ENCODE assay signal across 9 cellular contexts in genomic region chr2:157777425-157777824, GRCh38.
A peak's percentile ranks its signal among the peaks of the same experiment; 100 is the strongest.
DNase-seq lines count a peak whose midpoint lies in the region; ATAC-seq and TF ChIP-seq lines count a peak whose summit lies in the region.
"Had no signal": no experiment of that assay in that cellular context is flagged by ENCODE, and none has a peak within 500 bp of the region (broad histone marks: within the 10 kb centered on the region; RNA-seq: fewer than 3 reads in every experiment).

No MANE protein-coding gene starts in this region.

- H4K20me1 ChIP-seq in OCI-LY3 (ENCODE audit: insufficient read depth, low read length): no peaks in the 10 kb centered on the region

- H3K4me2 ChIP-seq in OCI-LY3 (ENCODE audit: low read length): no peak overlapping the region

- peaks cover 12% of the 10 kb centered on the region for H3K4me1 Mint-ChIP-seq in activated naive CD4-positive, alpha-beta T cell treated with anti-CD3 and anti-CD28 coated beads for 36 hours (ENCODE audit: low read depth)

- H3K9me3 ChIP-seq in OCI-LY3 (ENCODE audit: insufficient read depth, low read length): no peaks in the 10 kb centered on the region
- H3K9me3 ChIP-seq: neutrophil had no signal

- H3K36me3 ChIP-seq in OCI-LY3 (replicated peaks; ENCODE audit: low read depth, low read length): no peaks in the 10 kb centered on the region
- H3K36me3 ChIP-seq: neutrophil had no signal

- no peak overlapping the region for H3K9ac ChIP-seq in OCI-LY3 (ENCODE audit: low read length)

- intact Hi-C loops in activated naive CD4-positive, alpha-beta T cell treated with anti-CD3 and anti-CD28 coated beads for 36 hours (cut with micrococcal nuclease): loop anchor here (1.0 to 2.0 kb wide), 3 partner anchors 233 to 475 kb away; no protein-coding TSS in a partner anchor
- intact Hi-C loops in head of caudate nucleus (cut with DNase I): loop anchor here (5.0 kb wide), 1 partner anchor 235 kb away; no protein-coding TSS in a partner anchor

- H3K36me3 Mint-ChIP-seq in activated naive CD4-positive, alpha-beta T cell treated with anti-CD3 and anti-CD28 coated beads for 36 hours (ENCODE audit: low read depth): peaks cover 24% of the 10 kb centered on the region

- peak; percentile 57 for DNase-seq in AG10803 (ENCODE audit: low read depth)
- DNase-seq in GM13976 (ENCODE audit: low spot score): peak; percentile 29
- peak; percentile 80 for DNase-seq in activated naive CD4-positive, alpha-beta T cell treated with anti-CD3 and anti-CD28 coated beads for 36 hours
- peak in 37 of 42 donors; percentile 9 to 83 (median 56) for DNase-seq in head of caudate nucleus
- peak; percentile 13 to 37 for DNase-seq in stimulated activated CD4-positive, alpha-beta T cell treated with anti-CD3 and anti-CD28 coated beads, Interleukin-1b, Interleukin-23, amount 100 ng/mL, for 4 hours (ENCODE audit: low read depth in 2 of 2)
- no peak for DNase-seq in NCI-H187 treated with DMSO at 0.1 percent for 48 hours (lab: John Stamatoyannopoulos, UW)

- H3K27me3 Mint-ChIP-seq in activated naive CD4-positive, alpha-beta T cell treated with anti-CD3 and anti-CD28 coated beads for 36 hours (ENCODE audit: low read depth): no peaks in the 10 kb centered on the region

- H3K4me3 Mint-ChIP-seq in activated naive CD4-positive, alpha-beta T cell treated with anti-CD3 and anti-CD28 coated beads for 36 hours: no peak overlapping the region

- H2AFZ ChIP-seq in OCI-LY3 (ENCODE audit: low read depth, low read length): no peak overlapping the region

- TF ChIP-seq CTCF in AG10803 (conservative IDR thresholded peaks at IDR 0.05; ENCODE audit: low read length) (peak; percentile 84), GM13976 (IDR thresholded peaks at IDR 0.05; ENCODE audit: borderline replicate concordance, control extremely low read depth, extremely low read depth, insufficient read depth, missing control alignments) (no peak), OCI-LY3 (IDR thresholded peaks at IDR 0.05; ENCODE audit: low read depth, low read length) (peak; percentile 77)

- ATAC-seq in HG02571 (IDR thresholded peaks at IDR 0.05; ENCODE audit: unreplicated experiment): no peak

- H3K9me3 Mint-ChIP-seq in activated naive CD4-positive, alpha-beta T cell treated with anti-CD3 and anti-CD28 coated beads for 36 hours: no peaks in the 10 kb centered on the region

- H3K4me3 ChIP-seq in AG10803 (ENCODE audit: low read length): no peak overlapping the region
- no peak overlapping the region for H3K4me3 ChIP-seq in OCI-LY3 (ENCODE audit: low read length)

- no peak overlapping the region for H3K27ac ChIP-seq in OCI-LY3 (ENCODE audit: low read length)
- H3K27ac ChIP-seq: neutrophil had no signal

- no peak overlapping the region for H3K27ac Mint-ChIP-seq in activated naive CD4-positive, alpha-beta T cell treated with anti-CD3 and anti-CD28 coated beads for 36 hours

- in situ Hi-C loops in GM13976 (cut with MboI; ENCODE audit: low sequenced_read_pairs, unreplicated experiment): loop anchor here (25.0 kb wide), 1 partner anchor 235 kb away; no protein-coding TSS in a partner anchor

- no peaks in the 10 kb centered on the region for H3K79me2 ChIP-seq in OCI-LY3 (ENCODE audit: low read length)

- H3K4me1 ChIP-seq in OCI-LY3 (ENCODE audit: low read length): peaks cover 8% of the 10 kb centered on the region

- CTCF ChIA-PET in activated naive CD4-positive, alpha-beta T cell treated with anti-CD3 and anti-CD28 coated beads for 36 hours (lab: Charles Lee): interaction anchor here (1.2 to 8.6 kb wide), 2 partner anchors 179 to 233 kb away, joined by 3 to 82 read pairs; no protein-coding TSS in a partner anchor

- no peaks in the 10 kb centered on the region for H3K27me3 ChIP-seq in OCI-LY3 (ENCODE audit: low read depth, low read length)
- H3K27me3 ChIP-seq: neutrophil had no signal
